Comparison of ENCODE assay signal across 8 cellular contexts in genomic region chr2:64213607-64214275, GRCh38.
DNase-seq lines count a peak whose midpoint lies in the region; ATAC-seq, FAIRE-seq and TF ChIP-seq lines count a peak whose summit lies in the region.

No MANE protein-coding gene starts in this region.

- TF ChIP-seq CTCF in KMS-11 (conservative IDR thresholded peaks at IDR 0.05; ENCODE audit: low read depth, low read length) = no peak
- TF ChIP-seq CTCF in esophagus squamous epithelium (IDR thresholded peaks at IDR 0.05) = no peak
- TF ChIP-seq CTCF in glutamatergic neuron (IDR thresholded peaks at IDR 0.05; ENCODE audit: partially characterized antibody, unreplicated experiment) = no peak

- H3K4me1 Mint-ChIP-seq in glutamatergic neuron (ENCODE audit: low read depth, unreplicated experiment) = no peaks in the 10 kb centered on the region

- 32 to 47% methylated on average over 5 of the region's 5 CpGs for WGBS in esophagus squamous epithelium, 2 donors

- TF ChIP-seq POLR2A in esophagus squamous epithelium (IDR thresholded peaks at IDR 0.05) = no peak

- DNase-seq in esophagus squamous epithelium (lab: John Stamatoyannopoulos, UW) (no peak), activated gamma-delta T cell (lab: John Stamatoyannopoulos, UW) (no peak), urothelium cell line (ENCODE audit: low spot score) (no peak), glutamatergic neuron (no peak), LoVo (ENCODE audit: low spot score) (no peak)

- no peak overlapping the region for H3K27ac Mint-ChIP-seq in glutamatergic neuron (ENCODE audit: unreplicated experiment)

- no peaks in the 10 kb centered on the region for H3K79me2 ChIP-seq in KMS-11 (ENCODE audit: insufficient read depth, low read depth)

- intact Hi-C loops in esophagus squamous epithelium (cut with DNase I) = no loop called here

- H3K9me3 Mint-ChIP-seq in glutamatergic neuron (ENCODE audit: unreplicated experiment) = no peaks in the 10 kb centered on the region

- peak overlapping the region; percentile 76 for H3K27ac ChIP-seq in KMS-11
- peak overlapping the region; percentile 83 to 92 (median 91) for H3K27ac ChIP-seq in esophagus squamous epithelium

- no peaks in the 10 kb centered on the region for H3K36me3 ChIP-seq in KMS-11 (ENCODE audit: insufficient read depth)
- H3K36me3 ChIP-seq in esophagus squamous epithelium = no peaks in the 10 kb centered on the region

- H4K20me1 ChIP-seq in KMS-11 (ENCODE audit: insufficient read depth) = no peaks in the 10 kb centered on the region

- H3K4me1 ChIP-seq in KMS-11 (ENCODE audit: low read depth, poor library complexity, severe bottlenecking) = peaks cover 64% of the 10 kb centered on the region
- H3K4me1 ChIP-seq in esophagus squamous epithelium = peaks cover 10 to 55% (median 21%) of the 10 kb centered on the region in 3 donors

- ATAC-seq in GM18498 (IDR thresholded peaks at IDR 0.05; ENCODE audit: unreplicated experiment) (peak; percentile 53), GM21515 (IDR thresholded peaks at IDR 0.05; ENCODE audit: unreplicated experiment) (peak; percentile 47)

- H3K9me3 ChIP-seq in esophagus squamous epithelium = no peaks in the 10 kb centered on the region

- H3K27me3 ChIP-seq in KMS-11 (ENCODE audit: insufficient read depth, low read depth) (no peaks in the 10 kb centered on the region), esophagus squamous epithelium (no peaks in the 10 kb centered on the region)

- H3K4me2 ChIP-seq in KMS-11 = peak overlapping the region; percentile 84

- no peak overlapping the region for H3K4me3 Mint-ChIP-seq in glutamatergic neuron (ENCODE audit: unreplicated experiment)

- no peak for FAIRE-seq in urothelium cell line (lab: Jason Lieb, UNC)

- H3K4me3 ChIP-seq in KMS-11 (IDR thresholded peaks at IDR 0.05; ENCODE audit: insufficient read depth, low read depth, low read length) (peak overlapping the region; percentile 75), esophagus squamous epithelium (peak overlapping the region in 1 of 4 donors; percentile 31)

- peaks cover 4% of the 10 kb centered on the region for H3K27me3 Mint-ChIP-seq in glutamatergic neuron (ENCODE audit: unreplicated experiment)

- H3K9ac ChIP-seq in KMS-11 = peak overlapping the region; percentile 33

- peak overlapping the region; percentile 46 for H2AFZ ChIP-seq in KMS-11 (ENCODE audit: low read depth)

- H3K36me3 Mint-ChIP-seq in glutamatergic neuron (ENCODE audit: unreplicated experiment) = no peaks in the 10 kb centered on the region
